ENCODE assay signal across 10 cellular contexts in genomic region chr19:8459520-8460260, GRCh38. TPM values are rescaled to one million over a fixed set of nuclear protein-coding genes. Genes with fewer than 3 reads are reported as not detected.
DNase-seq lines count a peak whose midpoint lies in the region; ATAC-seq and TF ChIP-seq lines count a peak whose summit lies in the region.
"Had no signal": no experiment of that assay in that cellular context is flagged by ENCODE, and none has a peak within 500 bp of the region (broad histone marks: within the 10 kb centered on the region; RNA-seq: fewer than 3 reads in every experiment).

No MANE protein-coding gene starts in this region.

- H3F3A ChIP-seq in GM23248 (ENCODE audit: insufficient read depth), result peaks cover 51% of the 10 kb centered on the region

- H3K4me3 ChIP-seq in GM23248 (peak overlapping the region; percentile 61), adrenal gland (no peak overlapping the region), right cardiac atrium (ENCODE audit: low read length) (no peak overlapping the region), skeletal muscle satellite cell (ENCODE audit: low read length) (peak overlapping the region; percentile 60), ovary (no peak overlapping the region)

- H3K9me3 ChIP-seq in GM23248 (ENCODE audit: low read depth), result no peaks in the 10 kb centered on the region
- H3K9me3 ChIP-seq in adrenal gland (replicated peaks in 1 of 3), result no peaks in the 10 kb centered on the region
- no peaks in the 10 kb centered on the region for H3K9me3 ChIP-seq in right cardiac atrium (ENCODE audit: control insufficient read depth, low read length)
- no peaks in the 10 kb centered on the region for H3K9me3 ChIP-seq in skeletal muscle satellite cell (replicated peaks; ENCODE audit: low read length)
- H3K9me3 ChIP-seq in ovary, result no peaks in the 10 kb centered on the region

- intact Hi-C loops in adrenal gland (cut with DNase I), result no loop called here
- intact Hi-C loops in right cardiac atrium (cut with DNase I), result loop anchor here in 1 of 4 donors (5.0 kb wide), 1 partner anchor 47 kb away; the partner anchor contains the start of gene MARCHF2
- intact Hi-C loops in ovary (cut with DNase I), result no loop called here

- ATAC-seq in right cardiac atrium (peak; percentile 54 to 71), HG03354 (IDR thresholded peaks at IDR 0.05; ENCODE audit: poor library complexity, severe bottlenecking, unreplicated experiment) (no peak)

- no peak for TF ChIP-seq CTCF in adrenal gland (IDR thresholded peaks at IDR 0.05)
- TF ChIP-seq CTCF in ovary (IDR thresholded peaks at IDR 0.05), result no peak

- in situ Hi-C loops in GM23248 (cut with MboI), result no loop called here

- H3K36me3 ChIP-seq in GM23248 (ENCODE audit: low read depth) (peaks cover 5% of the 10 kb centered on the region; the same call in 1 of the 2 replicates), adrenal gland (replicated peaks in 1 of 2) (peaks cover 0 to 43% of the 10 kb centered on the region in 2 donors), skeletal muscle satellite cell (ENCODE audit: insufficient read depth, low read length) (peaks cover 49% of the 10 kb centered on the region), ovary (no peaks in the 10 kb centered on the region)

- H4K20me1 ChIP-seq in GM23248 (ENCODE audit: insufficient read depth), result peaks cover 37% of the 10 kb centered on the region

- H3K27ac ChIP-seq in GM23248 (peak overlapping the region; percentile 89), adrenal gland (peak overlapping the region in 4 of 5 donors; percentile 26 to 63 (median 32)), right cardiac atrium (ENCODE audit: low read length) (peak overlapping the region; percentile 37), ovary (no peak overlapping the region)

- peak; percentile 91 for DNase-seq in GM23248
- DNase-seq in adrenal gland, result peak in 1 of 7 donors; percentile 36
- no peak for DNase-seq in right cardiac atrium
- DNase-seq in ovary, result no peak
- DNase-seq in nucleus accumbens (lab: John Stamatoyannopoulos, UW), result no peak
- no peak for DNase-seq in central memory CD4-positive, alpha-beta T cell
- DNase-seq: activated CD4-positive, alpha-beta memory T cell treated with anti-CD3 and anti-CD28 coated beads for 36 hours; NCI-H2107 had no signal

- H3K79me2 ChIP-seq in GM23248 (ENCODE audit: insufficient read depth), result peaks cover 97% of the 10 kb centered on the region

- peak overlapping the region; percentile 67 for H3K9ac ChIP-seq in GM23248
- peak overlapping the region; percentile 76 for H3K9ac ChIP-seq in skeletal muscle satellite cell (ENCODE audit: low read depth, low read length)

- TF ChIP-seq POLR2A in adrenal gland (IDR thresholded peaks at IDR 0.05) (no peak), ovary (IDR thresholded peaks at IDR 0.05) (no peak)

- H2AFZ ChIP-seq in GM23248, result no peak overlapping the region

- peaks cover 32% of the 10 kb centered on the region for H3K4me1 ChIP-seq in GM23248 (ENCODE audit: insufficient read depth)
- H3K4me1 ChIP-seq in adrenal gland (replicated peaks in 1 of 2), result peaks cover 23 to 62% of the 10 kb centered on the region in 2 donors
- H3K4me1 ChIP-seq in right cardiac atrium (ENCODE audit: control insufficient read depth, insufficient read depth, low read length), result peaks cover 12% of the 10 kb centered on the region
- peaks cover 51% of the 10 kb centered on the region for H3K4me1 ChIP-seq in skeletal muscle satellite cell (ENCODE audit: control insufficient read depth, insufficient read depth, low read length)
- H3K4me1 ChIP-seq in ovary (ENCODE audit: insufficient read depth), result peaks cover 18% of the 10 kb centered on the region

- H3K27me3 ChIP-seq in GM23248 (replicated peaks; ENCODE audit: insufficient read depth), result no peaks in the 10 kb centered on the region
- H3K27me3 ChIP-seq in adrenal gland, result no peaks in the 10 kb centered on the region
- H3K27me3 ChIP-seq in right cardiac atrium (ENCODE audit: control insufficient read depth, insufficient read depth), result no peaks in the 10 kb centered on the region
- H3K27me3 ChIP-seq in skeletal muscle satellite cell (ENCODE audit: control insufficient read depth, insufficient read depth, low read length), result no peaks in the 10 kb centered on the region
- no peaks in the 10 kb centered on the region for H3K27me3 ChIP-seq in ovary

- 2 to 3% methylated on average over 6 of the region's 6 CpGs for WGBS in GM23248 (ENCODE audit: low coverage in 1 of 2, low lambda C conversion rate in 2 of 2, missing lambda C conversion rate in 2 of 2), 2 experiments
- WGBS in adrenal gland, 4 donors, result 29 to 36% (median 34%) methylated on average over 6 of the region's 6 CpGs
- 25% methylated on average over 6 of the region's 6 CpGs for WGBS in right cardiac atrium
- WGBS in ovary, 3 donors, result 4 to 9% (median 8%) methylated on average over 6 of the region's 6 CpGs

- H3K9me2 ChIP-seq in GM23248 (ENCODE audit: insufficient read depth), result no peaks in the 10 kb centered on the region

- H3K4me2 ChIP-seq in GM23248 (ENCODE audit: unreplicated experiment) (peak overlapping the region; percentile 83), skeletal muscle satellite cell (ENCODE audit: low read length) (peak overlapping the region; percentile 75)

- no peak for TF ChIP-seq EP300 in ovary (IDR thresholded peaks at IDR 0.05)

RNA-seq across cellular contexts. Expression of gene HNRNPM, which starts 14.9 kb away (rescaled TPM):
- total RNA-seq in GM23248 (2014; rRNA removed; shearing (Covaris generic)), result 69.4 and 71.0 TPM in 2 replicates
- polyA plus RNA-seq in GM23248 (2016; fragmentation: Nextera tagmentation; extraction: Ambion mirVana) (116 and 117 TPM in 2 replicates), adrenal gland (100 to 1,000 TPM in 1 of 3 donors, 10 to 100 TPM in 2; 65.0 to 262 (median 76.7) TPM), right cardiac atrium (67.9 TPM), ovary (100 to 1,000 TPM; 146 to 285 TPM)
- total RNA-seq in adrenal gland (100 to 1,000 TPM in 4 of 8 donors, 10 to 100 TPM in 4; 51.7 to 164 (median 95.5) TPM), right cardiac atrium (100 to 1,000 TPM; 106 to 128 (median 120) TPM), ovary (100 to 1,000 TPM in 6 of 7 donors, 10 to 100 TPM in 1; 88.2 to 220 (median 180) TPM)
- 34.5 and 54.0 TPM in 2 replicates for total RNA-seq in skeletal muscle satellite cell (2012; rRNA removed)

RNA-seq across cellular contexts. Expression of gene PRAM1, which starts 42.8 kb away (rescaled TPM):
- not detected in 2 replicates for total RNA-seq in GM23248 (2014; rRNA removed; shearing (Covaris generic))
- not detected in 2 replicates for polyA plus RNA-seq in GM23248 (2016; fragmentation: Nextera tagmentation; extraction: Ambion mirVana)
- total RNA-seq in adrenal gland, result 1 to 10 TPM in 6 of 8 donors, under 1 TPM in 2; 0.24 to 3.1 (median 2.0) TPM
- polyA plus RNA-seq in adrenal gland, result 10 to 100 TPM in 1 of 3 donors, 1 to 10 TPM in 1, under 1 TPM in 1; 0.20 to 21.4 (median 4.4) TPM
- total RNA-seq in right cardiac atrium, result 1 to 10 TPM in 2 of 4 donors, under 1 TPM in 2; 0.31 to 3.1 (median 0.99) TPM
- polyA plus RNA-seq in right cardiac atrium, result 0.61 TPM
- not detected in 2 replicates for total RNA-seq in skeletal muscle satellite cell (2012; rRNA removed)
- 1 to 10 TPM in 4 of 7 donors, under 1 TPM in 3; 0.11 to 2.2 (median 1.4) TPM for total RNA-seq in ovary
- polyA plus RNA-seq in ovary, result under 1 TPM; 0.35 to 0.88 TPM

RNA-seq across cellular contexts. Expression of gene MARCHF2, which starts 46.6 kb away (rescaled TPM):
- 64.2 and 87.4 TPM in 2 replicates for total RNA-seq in GM23248 (2014; rRNA removed; shearing (Covaris generic))
- polyA plus RNA-seq in GM23248 (2016; fragmentation: Nextera tagmentation; extraction: Ambion mirVana) (33.1 and 33.4 TPM in 2 replicates), adrenal gland (10 to 100 TPM; 13.1 to 47.3 (median 44.2) TPM), right cardiac atrium (107 TPM), ovary (10 to 100 TPM; 13.8 to 22.0 TPM)
- total RNA-seq in adrenal gland (100 to 1,000 TPM in 3 of 8 donors, 10 to 100 TPM in 5; 28.4 to 200 (median 71.2) TPM), right cardiac atrium (100 to 1,000 TPM in 3 of 4 donors, 10 to 100 TPM in 1; 94.2 to 106 (median 104) TPM), ovary (10 to 100 TPM; 20.7 to 62.7 (median 27.2) TPM)
- total RNA-seq in skeletal muscle satellite cell (2012; rRNA removed), result 29.7 and 43.7 TPM in 2 replicates

RNA-seq across cellular contexts. Expression of gene ZNF414, which starts 54.3 kb away (rescaled TPM):
- total RNA-seq in GM23248 (2014; rRNA removed; shearing (Covaris generic)), result 1.8 and 2.0 TPM in 2 replicates
- 13.0 and 13.8 TPM in 2 replicates for polyA plus RNA-seq in GM23248 (2016; fragmentation: Nextera tagmentation; extraction: Ambion mirVana)
- total RNA-seq in adrenal gland, result 10 to 100 TPM; 17.5 to 64.6 (median 25.5) TPM
- 100 to 1,000 TPM in 1 of 3 donors, 10 to 100 TPM in 1, 1 to 10 TPM in 1; 5.2 to 103 (median 49.6) TPM for polyA plus RNA-seq in adrenal gland
- total RNA-seq in right cardiac atrium, result 10 to 100 TPM; 13.4 to 16.4 (median 16.1) TPM
- polyA plus RNA-seq in right cardiac atrium, result 19.3 TPM
- 3.3 and 5.3 TPM in 2 replicates for total RNA-seq in skeletal muscle satellite cell (2012; rRNA removed)
- total RNA-seq in ovary, result 10 to 100 TPM; 20.9 to 49.7 (median 26.2) TPM
- 10 to 100 TPM in 1 of 2 donors, under 1 TPM in 1; 0.62 to 45.3 TPM for polyA plus RNA-seq in ovary

Comparison
In these comparisons a context has a peak if more than half of its experiments do, and no peak if none do; other contexts are left out.
1. H3K27ac ChIP-seq: peak in GM23248 (single experiment), adrenal gland (4 of 5) and right cardiac atrium (single experiment); none in ovary (0 of 2).
2. H3K4me3 ChIP-seq: peak in GM23248 (single experiment) and skeletal muscle satellite cell (single experiment); none in adrenal gland (0 of 4), right cardiac atrium (single experiment) and ovary (single experiment).